In the genomic region with DNA sequence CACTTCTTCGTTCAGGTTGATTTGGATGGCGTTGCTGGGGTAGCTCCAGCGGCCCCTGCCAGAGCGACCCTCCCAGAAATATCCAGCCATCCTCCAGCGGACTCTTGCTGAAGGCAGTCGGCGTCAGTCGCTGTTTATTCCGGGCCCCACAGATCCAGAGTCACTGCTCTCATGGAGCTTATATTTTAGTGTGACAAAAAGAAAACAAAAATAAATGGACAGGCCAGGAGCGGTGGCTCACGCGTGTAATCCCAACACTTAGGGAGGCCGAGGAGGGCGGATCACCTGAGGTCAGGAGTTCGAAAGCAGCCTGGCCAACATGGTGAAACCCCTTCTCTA, we compare ENCODE assay signal across 8 cellular contexts. TPM values are rescaled to one million over a fixed set of nuclear protein-coding genes. Genes with fewer than 3 reads are reported as not detected.
DNase-seq lines count a peak whose midpoint lies in the region; ATAC-seq and TF ChIP-seq lines count a peak whose summit lies in the region.

No MANE protein-coding gene starts in this region.

- peak overlapping the region; percentile 87 to 97 for H3K9ac ChIP-seq in colonic mucosa (ENCODE audit: low read depth in 2 of 2, low read length in 2 of 2)
- peak overlapping the region; percentile 50 for H3K9ac ChIP-seq in muscle layer of colon (ENCODE audit: low read length)

- POLR2A ChIA-PET in AG04450 (lab: Yijun Ruan, JAX): interaction anchor here (1.0 to 1.6 kb wide), 4 partner anchors 115 to 867 kb away, joined by 3 to 4 read pairs (median 4); partner anchors contain the start of genes EVA1C, IFNAR1, SYNJ1 and TMEM50B

- no peaks in the 10 kb centered on the region for H3K9me3 ChIP-seq in AG04450 (ENCODE audit: control insufficient read depth, insufficient read depth, low read length)
- no peaks in the 10 kb centered on the region for H3K9me3 ChIP-seq in colonic mucosa
- no peaks in the 10 kb centered on the region for H3K9me3 ChIP-seq in muscle layer of colon (ENCODE audit: low read length)

- peak overlapping the region; percentile 92 for H3K4me3 ChIP-seq in AG04450 (ENCODE audit: low read depth, low read length)
- H3K4me3 ChIP-seq in Jurkat, Clone E6-1 (ENCODE audit: low read length): peak overlapping the region; percentile 94
- peak overlapping the region; percentile 75 for H3K4me3 ChIP-seq in colonic mucosa
- peak overlapping the region; percentile 85 to 93 for H3K4me3 ChIP-seq in muscle layer of colon (ENCODE audit: low read depth in 1 of 2, low read length in 2 of 2)

- CTCF ChIA-PET in AG04450 (lab: Charles Lee): interaction anchor here (0.6 to 5.5 kb wide), 2 partner anchors 13 to 901 kb away, joined by 5 to 55 read pairs; no protein-coding TSS in a partner anchor

- ATAC-seq in GM19023 (IDR thresholded peaks at IDR 0.05; ENCODE audit: unreplicated experiment): no peak

- intact Hi-C loops in colonic mucosa (cut with DNase I): no loop called here

- H3K27ac ChIP-seq in AG04450 (ENCODE audit: low read depth, low read length) (peak overlapping the region; percentile 98), colonic mucosa (peak overlapping the region; percentile 84), muscle layer of colon (ENCODE audit: low read depth, low read length) (peak overlapping the region; percentile 89)

- H3K27me3 ChIP-seq in AG04450 (ENCODE audit: control insufficient read depth, insufficient read depth, low read length) (no peaks in the 10 kb centered on the region), colonic mucosa (no peaks in the 10 kb centered on the region), muscle layer of colon (ENCODE audit: control insufficient read depth in 1 of 2, insufficient read depth in 2 of 2, low read length in 2 of 2) (no peaks in the 10 kb centered on the region)

- H3K36me3 ChIP-seq in colonic mucosa (no peaks in the 10 kb centered on the region), muscle layer of colon (ENCODE audit: insufficient read depth, low read length) (peaks cover 12% of the 10 kb centered on the region)

- DNase-seq in AG04450 (ENCODE audit: low read depth, low spot score) (no peak), colonic mucosa (no peak), kidney tubule cell (ENCODE audit: low spot score) (no peak), globus pallidus (ENCODE audit: low spot score) (no peak), NCI-H1092 treated with DMSO at 0.1 percent for 48 hours (lab: John Stamatoyannopoulos, UW) (no peak)
- no peak for DNase-seq in Jurkat, Clone E6-1 (ENCODE audit: low read depth, low spot score)

- TF ChIP-seq CTCF in AG04450 (IDR thresholded peaks at IDR 0.05; ENCODE audit: low read depth, low read length) (no peak), colonic mucosa (IDR thresholded peaks at IDR 0.05) (no peak)

- H3K4me1 ChIP-seq in colonic mucosa (no peaks in the 10 kb centered on the region), muscle layer of colon (ENCODE audit: insufficient read depth, low read length) (peaks cover 3% of the 10 kb centered on the region)

RNA-seq across cellular contexts. Expression of gene CFAP298, which starts 0.8 kb away (rescaled TPM):
- polyA plus RNA-seq in AG04450 (2011; rRNA removed): 18.6 and 21.2 TPM in 2 replicates
- 4.6 and 4.9 TPM in 2 replicates for polyA minus RNA-seq in AG04450 (2011; rRNA and poly(A)+ RNA removed)
- polyA plus RNA-seq in Jurkat, Clone E6-1 (2012; ENCODE audit: insufficient read depth, insufficient read length): 105 TPM
- total RNA-seq in colonic mucosa: 10 to 100 TPM; 27.5 to 55.8 TPM

RNA-seq across cellular contexts. Expression of gene TCP10L, which starts 27.6 kb away (rescaled TPM):
- polyA plus RNA-seq in AG04450 (2011; rRNA removed): 0.12 and 0.19 TPM in 2 replicates
- not detected in 2 replicates for polyA minus RNA-seq in AG04450 (2011; rRNA and poly(A)+ RNA removed)
- polyA plus RNA-seq in Jurkat, Clone E6-1 (2012; ENCODE audit: insufficient read depth, insufficient read length): not detected
- 1 to 10 TPM in 1 of 2 donors, under 1 TPM in 1; 0.74 to 1.2 TPM for total RNA-seq in colonic mucosa
